Comparison of ENCODE assay signal across 17 cellular contexts in the genomic region with DNA sequence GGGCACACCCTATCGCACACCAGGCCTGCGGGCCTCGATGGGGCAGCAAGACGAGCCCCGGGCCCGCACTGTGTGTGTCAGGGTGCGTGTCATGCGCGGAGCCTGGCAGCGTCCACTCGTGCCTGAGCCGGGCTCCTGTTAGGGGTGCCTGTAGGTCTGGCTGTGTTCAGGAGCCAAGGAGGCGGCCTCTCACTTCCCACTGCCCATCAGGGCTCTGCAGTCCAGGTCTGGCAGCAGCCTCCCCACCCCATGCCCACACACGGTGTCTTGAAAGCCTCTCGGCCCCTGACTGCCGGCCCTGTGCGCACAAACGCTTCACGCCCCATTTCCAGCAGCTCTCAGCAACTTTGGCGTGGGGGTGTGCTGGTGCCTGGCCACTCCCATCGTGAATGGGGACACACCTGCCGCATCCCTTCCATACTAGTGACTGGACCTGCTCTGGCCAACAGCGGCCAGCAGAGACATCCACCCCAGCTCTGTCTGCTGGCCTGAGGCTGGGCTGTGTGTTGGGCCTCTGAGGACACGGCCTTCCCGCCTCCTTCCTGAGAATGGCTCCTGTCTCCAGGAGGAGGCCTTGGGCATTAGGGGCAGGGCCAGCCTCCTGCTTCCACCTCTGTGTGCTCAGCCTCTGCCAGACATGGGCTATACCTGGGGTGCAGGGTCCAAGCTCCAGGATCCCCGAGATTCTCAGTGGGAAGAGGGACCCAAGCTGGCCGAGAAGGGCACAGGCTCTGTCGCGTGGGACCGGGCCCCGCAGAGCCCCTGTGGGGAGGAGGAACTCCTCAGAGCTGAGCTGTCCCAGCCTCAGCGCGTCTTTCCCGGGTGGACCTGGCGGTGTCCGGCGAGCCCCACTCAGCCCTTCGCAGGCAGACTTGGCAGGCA. TPM values are rescaled to one million over a fixed set of nuclear protein-coding genes. Genes with fewer than 3 reads are reported as not detected.
DNase-seq lines count a peak whose midpoint lies in the region; ATAC-seq, FAIRE-seq and TF ChIP-seq lines count a peak whose summit lies in the region.
"Had no signal": no experiment of that assay in that cellular context is flagged by ENCODE, and none has a peak within 500 bp of the region (broad histone marks: within the 10 kb centered on the region; RNA-seq: fewer than 3 reads in every experiment).

No MANE protein-coding gene starts in this region.

- H3K9ac ChIP-seq in HepG2 (ENCODE audit: insufficient read depth, low read depth, low read length) (no peak overlapping the region), neuronal stem cell (ENCODE audit: low read depth, low read length, poor library complexity) (peak overlapping the region; percentile 63)
- H3K9ac ChIP-seq: neural progenitor cell had no signal

- no peaks in the 10 kb centered on the region for H4K20me1 ChIP-seq in HepG2 (ENCODE audit: insufficient read depth, low read length)

- no peaks in the 10 kb centered on the region for H3K79me2 ChIP-seq in HepG2 (ENCODE audit: insufficient read depth, low read length)

- CTCF ChIA-PET in HepG2 (lab: Yijun Ruan, JAX; ENCODE audit: low intra/inter-chr PET ratio, low total read pairs) = no interaction called here

- H3K18ac ChIP-seq in neuronal stem cell (ENCODE audit: low read length) = peak overlapping the region; percentile 85

- no peak for TF ChIP-seq EP300 in HepG2 (IDR thresholded peaks at IDR 0.05; ENCODE audit: low read depth in 2 of 2, low read length in 2 of 2)
- TF ChIP-seq EP300 in HepG2 (CRISPR knock-in tag; IDR thresholded peaks at IDR 0.05; ENCODE audit: borderline replicate concordance) = no peak

- peak overlapping the region; percentile 73 for H2BK12ac ChIP-seq in neuronal stem cell (ENCODE audit: low read length)

- H3K4me2 ChIP-seq in HepG2 (ENCODE audit: low read depth, low read length) (no peak overlapping the region), neuronal stem cell (ENCODE audit: insufficient read depth, low read length, poor library complexity, severe bottlenecking) (no peak overlapping the region)
- H3K4me2 ChIP-seq: neural progenitor cell had no signal

- DNase-seq in right lobe of liver = peak in 2 of 3 donors; percentile 38 to 44
- DNase-seq in HepG2 (ENCODE audit: low spot score) = no peak
- DNase-seq in coronary artery (ENCODE audit: low spot score) = peak; percentile 61
- DNase-seq in neuronal stem cell (ENCODE audit: low spot score) = no peak
- peak; percentile 56 for DNase-seq in upper lobe of right lung
- DNase-seq in GOT3 (lab: John Stamatoyannopoulos, UW) = no peak
- no peak for DNase-seq in NCI-H1417 treated with DMSO at 0.1 percent for 48 hours (lab: John Stamatoyannopoulos, UW)
- DNase-seq: activated CD4-positive, CD25-positive, alpha-beta regulatory T cell; heart right ventricle; midbrain; NCI-H2029 treated with DMSO at 0.1 percent for 48 hours; NCI-H510A treated with DMSO at 0.1 percent for 48 hours had no signal

- ATAC-seq in right lobe of liver = no peak
- ATAC-seq in HepG2 = no peak
- ATAC-seq in upper lobe of right lung = peak; percentile 10
- ATAC-seq in HG02610 (IDR thresholded peaks at IDR 0.05; ENCODE audit: unreplicated experiment) = no peak

- intact Hi-C loops in right lobe of liver (cut with DNase I) = no loop called here
- intact Hi-C loops in HepG2 (cut with micrococcal nuclease; ENCODE audit: unreplicated experiment) = no loop called here
- intact Hi-C loops in upper lobe of right lung (cut with DNase I) = no loop called here

- peak overlapping the region; percentile 47 for H2BK120ac ChIP-seq in neuronal stem cell (ENCODE audit: low read depth, low read length)

- TF ChIP-seq POLR2A in right lobe of liver (IDR thresholded peaks at IDR 0.05) = no peak
- no peak for TF ChIP-seq POLR2A in HepG2 (IDR thresholded peaks at IDR 0.05; ENCODE audit: insufficient read depth in 1 of 2, low read depth in 2 of 2, low read length in 2 of 2)

- H3K27ac ChIP-seq in right lobe of liver = no peak overlapping the region
- H3K27ac ChIP-seq in HepG2 (ENCODE audit: extremely low read length, insufficient read depth, low read length) = no peak overlapping the region
- H3K27ac ChIP-seq in coronary artery = no peak overlapping the region
- H3K27ac ChIP-seq in neuronal stem cell (replicated peaks; ENCODE audit: low read length) = no peak overlapping the region
- H3K27ac ChIP-seq in upper lobe of right lung = no peak overlapping the region
- H3K27ac ChIP-seq: heart right ventricle, neural progenitor cell had no signal

- H3K27me3 ChIP-seq in right lobe of liver (no peaks in the 10 kb centered on the region), HepG2 (ENCODE audit: control insufficient read depth in 1 of 2, insufficient read depth in 2 of 2, low read length in 2 of 2) (peaks cover 7 to 43% of the 10 kb centered on the region in 2 experiments), neuronal stem cell (ENCODE audit: control insufficient read depth in 3 of 3, insufficient read depth in 3 of 3, low read depth in 1 of 3, low read length in 3 of 3) (peaks cover 0 to 42% (median 0%) of the 10 kb centered on the region in 3 experiments), upper lobe of right lung (no peaks in the 10 kb centered on the region)
- H3K27me3 ChIP-seq: neural progenitor cell had no signal

- H4K91ac ChIP-seq in neuronal stem cell (ENCODE audit: low read depth, low read length, poor library complexity) = peak overlapping the region; percentile 85

- H3K4me3 ChIP-seq in right lobe of liver (no peak overlapping the region), HepG2 (replicated peaks in 1 of 3; ENCODE audit: insufficient read depth in 1 of 3, low read depth in 2 of 3, low read length in 3 of 3) (no peak overlapping the region), coronary artery (no peak overlapping the region), neuronal stem cell (ENCODE audit: low read length in 2 of 2) (no peak overlapping the region), upper lobe of right lung (no peak overlapping the region)
- H3K4me3 ChIP-seq: HAP-1, heart right ventricle, neural progenitor cell had no signal

- H3K4ac ChIP-seq in neuronal stem cell (ENCODE audit: low read length) = no peak overlapping the region

- no peak overlapping the region for H2AFZ ChIP-seq in HepG2 (ENCODE audit: low read length)
- H2AFZ ChIP-seq in neuronal stem cell (ENCODE audit: low read length) = no peak overlapping the region
- H2AFZ ChIP-seq: neural progenitor cell had no signal

- POLR2A ChIA-PET in HepG2 (lab: Yijun Ruan, JAX) = no interaction called here

- H3K14ac ChIP-seq in neuronal stem cell (ENCODE audit: low read length) = peak overlapping the region; percentile 71

- no peak for FAIRE-seq in HepG2 (lab: Jason Lieb, UNC)

- no peak for TF ChIP-seq RAD21 in HepG2 (CRISPR knock-in tag; IDR thresholded peaks at IDR 0.05)

- no TSS peak for BruUV-seq in HepG2 (replicated peaks; lab: Mats Ljungman, UMichigan)

- in situ Hi-C loops in HepG2 (cut with HindIII; ENCODE audit: extremely low pct_ligation_motif_present, low pct_unique_long_range_greater_than_20kb) = no loop called here

- H3K79me1 ChIP-seq in neuronal stem cell (ENCODE audit: low read depth, low read length) = peaks cover 3% of the 10 kb centered on the region

- H3K9me3 ChIP-seq in right lobe of liver (no peaks in the 10 kb centered on the region), HepG2 (ENCODE audit: low read length) (no peaks in the 10 kb centered on the region), neuronal stem cell (replicated peaks in 1 of 2; ENCODE audit: control insufficient read depth in 2 of 2, insufficient read depth in 1 of 2, low read depth in 1 of 2, low read length in 2 of 2) (peaks cover 0 to 2% of the 10 kb centered on the region in 2 donors), upper lobe of right lung (no peaks in the 10 kb centered on the region)
- H3K9me3 ChIP-seq: HAP-1, heart right ventricle had no signal

- 100% methylated on average over 2 of the region's 38 CpGs for WGBS in right lobe of liver (ENCODE audit: insufficient coverage, low coverage, low lambda C conversion rate, missing lambda C conversion rate)
- 38% methylated on average over 17 of the region's 38 CpGs for WGBS in HepG2 (ENCODE audit: low lambda C conversion rate)
- no CpG with 5 or more reads among the region's 38 CpGs for WGBS in neuronal stem cell (ENCODE audit: extremely low coverage in 2 of 2, insufficient read length in 2 of 2, insufficient replicate concordance in 1 of 2), 2 donors

- peak overlapping the region; percentile 82 for H2BK5ac ChIP-seq in neuronal stem cell (ENCODE audit: low read length)

- H3K36me3 ChIP-seq in right lobe of liver (no peaks in the 10 kb centered on the region), HepG2 (replicated peaks in 1 of 2; ENCODE audit: control insufficient read depth in 1 of 2, insufficient read depth in 2 of 2, low read length in 2 of 2) (no peaks in the 10 kb centered on the region), neuronal stem cell (replicated peaks in 1 of 2; ENCODE audit: control insufficient read depth in 2 of 2, insufficient read depth in 2 of 2, low read length in 2 of 2) (no peaks in the 10 kb centered on the region), upper lobe of right lung (no peaks in the 10 kb centered on the region)
- H3K36me3 ChIP-seq: HAP-1, heart right ventricle, neural progenitor cell had no signal

- TF ChIP-seq CTCF in right lobe of liver (IDR thresholded peaks at IDR 0.05) (no peak), HepG2 (CRISPR knock-in tag; IDR thresholded peaks at IDR 0.05) (no peak), coronary artery (IDR thresholded peaks at IDR 0.05) (no peak), upper lobe of right lung (IDR thresholded peaks at IDR 0.05) (no peak)

- peak overlapping the region; percentile 84 for H2AK5ac ChIP-seq in neuronal stem cell (ENCODE audit: low read depth, low read length)

- H2BK15ac ChIP-seq in neuronal stem cell (ENCODE audit: low read length) = peak overlapping the region; percentile 64

- H3K4me1 ChIP-seq in right lobe of liver (no peaks in the 10 kb centered on the region), HepG2 (ENCODE audit: insufficient read depth, low read length) (no peaks in the 10 kb centered on the region), neuronal stem cell (ENCODE audit: control insufficient read depth in 2 of 2, insufficient read depth in 1 of 2, low read depth in 1 of 2, low read length in 2 of 2) (no peaks in the 10 kb centered on the region), upper lobe of right lung (no peaks in the 10 kb centered on the region)
- H3K4me1 ChIP-seq: HAP-1, neural progenitor cell had no signal

- H4K8ac ChIP-seq in neuronal stem cell (ENCODE audit: low read depth, low read length) = peak overlapping the region; percentile 48

- H3K23ac ChIP-seq in neuronal stem cell (ENCODE audit: low read depth, low read length, poor library complexity) = no peak overlapping the region

RNA-seq across cellular contexts. Expression of gene ACTRT2, which starts 41.8 kb away (rescaled TPM):
- total RNA-seq in right lobe of liver (not detected), HepG2 (2016; rRNA removed; fragmentation: Illumina TruSeq; extraction: Trizol) (not detected in 2 replicates), upper lobe of right lung (not detected)
- not detected in 2 replicates for total RNA-seq in HepG2 (2016; cell fraction: cytosol; rRNA removed; fragmentation: Illumina TruSeq; extraction: Trizol; ENCODE audit: low read depth)
- not detected in 2 replicates for total RNA-seq in HepG2 (2016; cell fraction: insoluble cytoplasmic fraction; rRNA removed; fragmentation: Illumina TruSeq; extraction: Trizol)
- total RNA-seq in HepG2 (2016; cell fraction: membrane; rRNA removed; fragmentation: Illumina TruSeq; extraction: Trizol) = not detected in 2 replicates
- not detected in 2 replicates for total RNA-seq in HepG2 (2016; cell fraction: nucleus; rRNA removed; fragmentation: Illumina TruSeq; extraction: Trizol)
- polyA plus RNA-seq in HepG2 (2011; rRNA removed) = not detected in 2 replicates
- polyA plus RNA-seq in HepG2 (2011; cell fraction: cytosol; rRNA removed) = not detected in 2 replicates
- polyA plus RNA-seq in HepG2 (2011; cell fraction: nucleus; rRNA removed) = not detected in 2 replicates
- polyA plus RNA-seq in HepG2 (2012) = not detected in 2 replicates
- polyA plus RNA-seq in HepG2 (2016; cell fraction: cytosol; fragmentation: Illumina TruSeq; extraction: Trizol; ENCODE audit: low read depth) = not detected in 2 replicates
- not detected in 2 replicates for polyA plus RNA-seq in HepG2 (2016; cell fraction: insoluble cytoplasmic fraction; fragmentation: Illumina TruSeq; extraction: Trizol; ENCODE audit: low read depth)
- not detected in 2 replicates for polyA plus RNA-seq in HepG2 (2016; cell fraction: membrane; fragmentation: Illumina TruSeq; extraction: Trizol; ENCODE audit: low read depth)
- not detected in 2 replicates for polyA plus RNA-seq in HepG2 (2016; cell fraction: nucleus; fragmentation: Illumina TruSeq; extraction: Trizol; ENCODE audit: insufficient read depth, low read depth)
- polyA minus RNA-seq in HepG2 (2011; rRNA and poly(A)+ RNA removed; ENCODE audit: low replicate concordance) = not detected in 2 replicates
- not detected in 2 replicates for polyA minus RNA-seq in HepG2 (2011; cell fraction: cytosol; rRNA and poly(A)+ RNA removed)
- not detected in 2 replicates for polyA minus RNA-seq in HepG2 (2011; cell fraction: nucleus; rRNA and poly(A)+ RNA removed)
- polyA plus RNA-seq in neuronal stem cell (2013, experiment 1 of 2) = 0.29 TPM
- 0.29 TPM for polyA plus RNA-seq in neuronal stem cell (2013, experiment 2 of 2)
- total RNA-seq: activated T-helper 2 cell treated with anti-CD3 and anti-CD28 coated beads, Interferon-gamma antibody, Interleukin-2, Interleukin-4, amounts not matched to agents 10 μg/mL and 5 μg/mL and 100 μg/mL, durations not matched to agents 14 hours and 24 hours and 36 hours; G401; heart right ventricle had no signal
- polyA plus RNA-seq: heart right ventricle had no signal

Comparison
In these comparisons a context has a peak if more than half of its experiments do, and no peak if none do; other contexts are left out.
1. DNase-seq: peak in right lobe of liver (2 of 3), coronary artery (single experiment) and upper lobe of right lung (single experiment); none in HepG2 (single experiment), neuronal stem cell (single experiment), GOT3 (single experiment) and NCI-H1417 treated with DMSO at 0.1 percent for 48 hours (single experiment).